Comparison of ENCODE assay signal across 1 cellular context in genomic region chr12:6538420-6539275, GRCh38.
TF ChIP-seq lines count a peak whose summit lies in the region.

No MANE protein-coding gene starts in this region.

TF ChIP-seq in GM12878, 131 proteins besides CTCF, POLR2A, EP300 and RAD21 (continues in another document):
- TF ChIP-seq BACH1 (IDR thresholded peaks at IDR 0.05; ENCODE audit: borderline replicate concordance) (peak; percentile 85), CEBPB (IDR thresholded peaks at IDR 0.05; ENCODE audit: borderline replicate concordance in 1 of 2, low read depth in 2 of 2, low read length in 2 of 2) (no peak), GABPA (IDR thresholded peaks at IDR 0.05; ENCODE audit: low read depth) (no peak), ETV6 (conservative IDR thresholded peaks at IDR 0.05 in 1 of 2, IDR thresholded peaks at IDR 0.05 in 1 of 2; ENCODE audit: borderline replicate concordance in 1 of 2, low read depth in 1 of 2) (0 out of 4 replicates have a peak, but pooled peaks of 1 of the 2 experiments have one; percentile 16), MXI1 (IDR thresholded peaks at IDR 0.05; ENCODE audit: low read depth, low read length) (no peak), ATF2 (IDR thresholded peaks at IDR 0.05; ENCODE audit: low read length) (no peak), PBX3 (IDR thresholded peaks at IDR 0.05; ENCODE audit: insufficient replicate concordance, low read depth, low read length) (peak; percentile 35), CBX5 (IDR thresholded peaks at IDR 0.05; ENCODE audit: low read depth) (no peak), EGR1 (IDR thresholded peaks at IDR 0.05; ENCODE audit: borderline replicate concordance in 1 of 2, low read depth in 2 of 2, low read length in 2 of 2) (0 out of 3 replicates have a peak, but pooled peaks of 1 of the 2 experiments have one; percentile 22), LARP7 (IDR thresholded peaks at IDR 0.05) (no peak), EED (IDR thresholded peaks at IDR 0.05; ENCODE audit: low read depth) (no peak), SP1 (IDR thresholded peaks at IDR 0.05; ENCODE audit: low read depth, low read length) (no peak), RAD51 (IDR thresholded peaks at IDR 0.05) (no peak), SREBF2 (IDR thresholded peaks at IDR 0.05; ENCODE audit: low read length) (no peak), POLR2AphosphoS5 (IDR thresholded peaks at IDR 0.05; ENCODE audit: low read length) (peak; percentile 88; the same call in 1 of the 2 replicates), ATF3 (IDR thresholded peaks at IDR 0.05; ENCODE audit: borderline replicate concordance, extremely low read depth, low read depth, low read length) (no peak), NFYA (IDR thresholded peaks at IDR 0.05; ENCODE audit: borderline replicate concordance, low read depth, low read length) (no peak), ZNF217 (IDR thresholded peaks at IDR 0.05) (no peak), POU2F2 (IDR thresholded peaks at IDR 0.05; ENCODE audit: borderline replicate concordance, low read depth, low read length) (peak; percentile 19; the same call in 2 of the 3 replicates), YBX1 (IDR thresholded peaks at IDR 0.05) (no peak), CHD1 (IDR thresholded peaks at IDR 0.05; ENCODE audit: low read depth, low read length) (no peak), BMI1 (IDR thresholded peaks at IDR 0.05; ENCODE audit: borderline replicate concordance) (0 out of 2 replicates have a peak, but pooled peaks have one; percentile 27), CREM (IDR thresholded peaks at IDR 0.05; ENCODE audit: low read depth) (0 out of 2 replicates have a peak, but pooled peaks have one; percentile 36), E2F8 (IDR thresholded peaks at IDR 0.05; ENCODE audit: low read depth, partially characterized antibody) (no peak), IKZF1 (conservative IDR thresholded peaks at IDR 0.05) (no peak), SMARCA5 (IDR thresholded peaks at IDR 0.05) (no peak), USF1 (IDR thresholded peaks at IDR 0.05; ENCODE audit: borderline replicate concordance, extremely low read length, insufficient read depth, low read depth, low read length) (no peak), NBN (IDR thresholded peaks at IDR 0.05) (no peak), IKZF2 (IDR thresholded peaks at IDR 0.05) (no peak), RFX5 (IDR thresholded peaks at IDR 0.05; ENCODE audit: low read depth, low read length) (no peak), CREB1 (IDR thresholded peaks at IDR 0.05; ENCODE audit: low read depth) (no peak), BHLHE40 (IDR thresholded peaks at IDR 0.05; ENCODE audit: borderline replicate concordance in 1 of 2, low read depth in 2 of 2, low read length in 1 of 2) (peak in 1 of 2 experiments; percentile 21; a peak in 1 of 4 replicates), POLR2AphosphoS2 (IDR thresholded peaks at IDR 0.05; ENCODE audit: low read depth, low read length) (peak; percentile 95; the same call in 1 of the 2 replicates), TARDBP (IDR thresholded peaks at IDR 0.05; ENCODE audit: borderline replicate concordance) (no peak), SMAD5 (IDR thresholded peaks at IDR 0.05; ENCODE audit: low read depth) (peak; percentile 43; the same call in 1 of the 2 replicates), BRCA1 (IDR thresholded peaks at IDR 0.05; ENCODE audit: low read depth, low read length) (no peak), E4F1 (IDR thresholded peaks at IDR 0.05; ENCODE audit: borderline replicate concordance, partially characterized antibody) (no peak), TBL1XR1 (IDR thresholded peaks at IDR 0.05; ENCODE audit: low read depth, low read length) (peak; percentile 22; the same call in 1 of the 2 replicates), YY1 (IDR thresholded peaks at IDR 0.05; ENCODE audit: low read depth, low read length) (no peak), CBFB (IDR thresholded peaks at IDR 0.05; ENCODE audit: low read depth) (no peak; the same call in 1 of the 2 replicates), ZBED1 (IDR thresholded peaks at IDR 0.05; ENCODE audit: borderline replicate concordance) (peak; percentile 96)
- TF ChIP-seq, protein P1, sequence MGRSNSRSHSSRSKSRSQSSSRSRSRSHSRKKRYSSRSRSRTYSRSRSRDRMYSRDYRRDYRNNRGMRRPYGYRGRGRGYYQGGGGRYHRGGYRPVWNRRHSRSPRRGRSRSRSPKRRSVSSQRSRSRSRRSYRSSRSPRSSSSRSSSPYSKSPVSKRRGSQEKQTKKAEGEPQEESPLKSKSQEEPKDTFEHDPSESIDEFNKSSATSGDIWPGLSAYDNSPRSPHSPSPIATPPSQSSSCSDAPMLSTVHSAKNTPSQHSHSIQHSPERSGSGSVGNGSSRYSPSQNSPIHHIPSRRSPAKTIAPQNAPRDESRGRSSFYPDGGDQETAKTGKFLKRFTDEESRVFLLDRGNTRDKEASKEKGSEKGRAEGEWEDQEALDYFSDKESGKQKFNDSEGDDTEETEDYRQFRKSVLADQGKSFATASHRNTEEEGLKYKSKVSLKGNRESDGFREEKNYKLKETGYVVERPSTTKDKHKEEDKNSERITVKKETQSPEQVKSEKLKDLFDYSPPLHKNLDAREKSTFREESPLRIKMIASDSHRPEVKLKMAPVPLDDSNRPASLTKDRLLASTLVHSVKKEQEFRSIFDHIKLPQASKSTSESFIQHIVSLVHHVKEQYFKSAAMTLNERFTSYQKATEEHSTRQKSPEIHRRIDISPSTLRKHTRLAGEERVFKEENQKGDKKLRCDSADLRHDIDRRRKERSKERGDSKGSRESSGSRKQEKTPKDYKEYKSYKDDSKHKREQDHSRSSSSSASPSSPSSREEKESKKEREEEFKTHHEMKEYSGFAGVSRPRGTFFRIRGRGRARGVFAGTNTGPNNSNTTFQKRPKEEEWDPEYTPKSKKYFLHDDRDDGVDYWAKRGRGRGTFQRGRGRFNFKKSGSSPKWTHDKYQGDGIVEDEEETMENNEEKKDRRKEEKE (IDR thresholded peaks at IDR 0.05): 0 out of 2 replicates have a peak, but pooled peaks have one; percentile 13
- TF ChIP-seq, protein P2, sequence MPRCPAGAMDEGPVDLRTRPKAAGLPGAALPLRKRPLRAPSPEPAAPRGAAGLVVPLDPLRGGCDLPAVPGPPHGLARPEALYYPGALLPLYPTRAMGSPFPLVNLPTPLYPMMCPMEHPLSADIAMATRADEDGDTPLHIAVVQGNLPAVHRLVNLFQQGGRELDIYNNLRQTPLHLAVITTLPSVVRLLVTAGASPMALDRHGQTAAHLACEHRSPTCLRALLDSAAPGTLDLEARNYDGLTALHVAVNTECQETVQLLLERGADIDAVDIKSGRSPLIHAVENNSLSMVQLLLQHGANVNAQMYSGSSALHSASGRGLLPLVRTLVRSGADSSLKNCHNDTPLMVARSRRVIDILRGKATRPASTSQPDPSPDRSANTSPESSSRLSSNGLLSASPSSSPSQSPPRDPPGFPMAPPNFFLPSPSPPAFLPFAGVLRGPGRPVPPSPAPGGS (IDR thresholded peaks at IDR 0.05; ENCODE audit: borderline replicate concordance, insufficient read depth, low read depth, low read length, poor library complexity, severe bottlenecking): peak; percentile 38
- TF ChIP-seq, protein P3, sequence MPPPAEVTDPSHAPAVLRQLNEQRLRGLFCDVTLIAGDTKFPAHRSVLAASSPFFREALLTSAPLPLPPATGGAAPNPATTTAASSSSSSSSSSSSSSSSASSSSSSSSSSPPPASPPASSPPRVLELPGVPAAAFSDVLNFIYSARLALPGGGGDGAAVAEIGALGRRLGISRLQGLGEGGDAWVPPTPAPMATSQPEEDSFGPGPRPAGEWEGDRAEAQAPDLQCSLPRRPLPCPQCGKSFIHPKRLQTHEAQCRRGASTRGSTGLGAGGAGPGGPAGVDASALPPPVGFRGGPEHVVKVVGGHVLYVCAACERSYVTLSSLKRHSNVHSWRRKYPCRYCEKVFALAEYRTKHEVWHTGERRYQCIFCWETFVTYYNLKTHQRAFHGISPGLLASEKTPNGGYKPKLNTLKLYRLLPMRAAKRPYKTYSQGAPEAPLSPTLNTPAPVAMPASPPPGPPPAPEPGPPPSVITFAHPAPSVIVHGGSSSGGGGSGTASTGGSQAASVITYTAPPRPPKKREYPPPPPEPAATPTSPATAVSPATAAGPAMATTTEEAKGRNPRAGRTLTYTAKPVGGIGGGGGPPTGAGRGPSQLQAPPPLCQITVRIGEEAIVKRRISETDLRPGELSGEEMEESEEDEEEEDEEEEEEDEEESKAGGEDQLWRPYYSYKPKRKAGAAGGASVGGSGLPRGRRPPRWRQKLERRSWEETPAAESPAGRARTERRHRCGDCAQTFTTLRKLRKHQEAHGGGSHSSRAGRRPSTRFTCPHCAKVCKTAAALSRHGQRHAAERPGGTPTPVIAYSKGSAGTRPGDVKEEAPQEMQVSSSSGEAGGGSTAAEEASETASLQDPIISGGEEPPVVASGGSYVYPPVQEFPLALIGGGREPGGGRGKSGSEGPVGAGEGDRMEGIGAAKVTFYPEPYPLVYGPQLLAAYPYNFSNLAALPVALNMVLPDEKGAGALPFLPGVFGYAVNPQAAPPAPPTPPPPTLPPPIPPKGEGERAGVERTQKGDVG (CRISPR knock-in tag; IDR thresholded peaks at IDR 0.05): 0 out of 2 replicates have a peak, but pooled peaks have one; percentile 35
- TF ChIP-seq, protein P4, sequence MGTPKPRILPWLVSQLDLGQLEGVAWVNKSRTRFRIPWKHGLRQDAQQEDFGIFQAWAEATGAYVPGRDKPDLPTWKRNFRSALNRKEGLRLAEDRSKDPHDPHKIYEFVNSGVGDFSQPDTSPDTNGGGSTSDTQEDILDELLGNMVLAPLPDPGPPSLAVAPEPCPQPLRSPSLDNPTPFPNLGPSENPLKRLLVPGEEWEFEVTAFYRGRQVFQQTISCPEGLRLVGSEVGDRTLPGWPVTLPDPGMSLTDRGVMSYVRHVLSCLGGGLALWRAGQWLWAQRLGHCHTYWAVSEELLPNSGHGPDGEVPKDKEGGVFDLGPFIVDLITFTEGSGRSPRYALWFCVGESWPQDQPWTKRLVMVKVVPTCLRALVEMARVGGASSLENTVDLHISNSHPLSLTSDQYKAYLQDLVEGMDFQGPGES (IDR thresholded peaks at IDR 0.05): no peak
